In the genomic region with DNA sequence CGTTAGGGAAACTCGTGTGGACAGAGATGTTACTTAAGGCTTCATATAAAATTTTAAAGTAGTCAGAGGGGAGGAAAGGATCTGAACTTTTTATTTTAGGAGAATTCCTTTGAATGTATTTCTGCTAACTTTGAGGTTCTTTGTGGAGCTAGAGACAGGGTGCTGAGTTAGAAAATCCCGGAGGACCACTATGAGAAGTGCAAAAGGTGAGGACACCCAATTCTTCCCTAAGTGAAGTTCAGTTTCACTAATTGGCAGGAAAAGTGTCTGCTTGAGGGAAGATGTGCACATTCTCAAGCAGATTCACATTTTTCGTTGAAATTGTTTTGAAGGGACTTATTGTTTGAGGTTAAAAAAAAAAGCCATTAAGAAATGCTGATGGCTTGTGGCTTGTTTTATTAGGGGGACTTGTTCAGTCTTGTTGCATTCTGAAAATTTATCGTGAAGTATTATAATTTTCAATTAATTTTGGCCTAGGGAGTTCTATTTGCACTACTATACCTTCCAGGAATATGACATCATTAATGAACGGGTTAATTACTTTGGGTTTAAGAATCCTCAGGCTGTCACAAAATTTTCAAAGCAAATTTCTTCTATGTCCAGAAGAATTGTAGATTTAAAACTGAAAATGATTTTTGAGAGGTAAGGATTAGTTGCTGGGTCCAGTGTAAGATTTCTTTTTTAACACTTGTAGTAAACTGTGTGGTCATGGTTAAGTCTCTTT, we compare ENCODE assay signal across 1 cellular context.
TF ChIP-seq lines count a peak whose summit lies in the region.

No MANE protein-coding gene starts in this region.

TF ChIP-seq in HepG2, 621 proteins besides CTCF, POLR2A, EP300 and RAD21 (continued from another document):
- TF ChIP-seq, protein P1, sequence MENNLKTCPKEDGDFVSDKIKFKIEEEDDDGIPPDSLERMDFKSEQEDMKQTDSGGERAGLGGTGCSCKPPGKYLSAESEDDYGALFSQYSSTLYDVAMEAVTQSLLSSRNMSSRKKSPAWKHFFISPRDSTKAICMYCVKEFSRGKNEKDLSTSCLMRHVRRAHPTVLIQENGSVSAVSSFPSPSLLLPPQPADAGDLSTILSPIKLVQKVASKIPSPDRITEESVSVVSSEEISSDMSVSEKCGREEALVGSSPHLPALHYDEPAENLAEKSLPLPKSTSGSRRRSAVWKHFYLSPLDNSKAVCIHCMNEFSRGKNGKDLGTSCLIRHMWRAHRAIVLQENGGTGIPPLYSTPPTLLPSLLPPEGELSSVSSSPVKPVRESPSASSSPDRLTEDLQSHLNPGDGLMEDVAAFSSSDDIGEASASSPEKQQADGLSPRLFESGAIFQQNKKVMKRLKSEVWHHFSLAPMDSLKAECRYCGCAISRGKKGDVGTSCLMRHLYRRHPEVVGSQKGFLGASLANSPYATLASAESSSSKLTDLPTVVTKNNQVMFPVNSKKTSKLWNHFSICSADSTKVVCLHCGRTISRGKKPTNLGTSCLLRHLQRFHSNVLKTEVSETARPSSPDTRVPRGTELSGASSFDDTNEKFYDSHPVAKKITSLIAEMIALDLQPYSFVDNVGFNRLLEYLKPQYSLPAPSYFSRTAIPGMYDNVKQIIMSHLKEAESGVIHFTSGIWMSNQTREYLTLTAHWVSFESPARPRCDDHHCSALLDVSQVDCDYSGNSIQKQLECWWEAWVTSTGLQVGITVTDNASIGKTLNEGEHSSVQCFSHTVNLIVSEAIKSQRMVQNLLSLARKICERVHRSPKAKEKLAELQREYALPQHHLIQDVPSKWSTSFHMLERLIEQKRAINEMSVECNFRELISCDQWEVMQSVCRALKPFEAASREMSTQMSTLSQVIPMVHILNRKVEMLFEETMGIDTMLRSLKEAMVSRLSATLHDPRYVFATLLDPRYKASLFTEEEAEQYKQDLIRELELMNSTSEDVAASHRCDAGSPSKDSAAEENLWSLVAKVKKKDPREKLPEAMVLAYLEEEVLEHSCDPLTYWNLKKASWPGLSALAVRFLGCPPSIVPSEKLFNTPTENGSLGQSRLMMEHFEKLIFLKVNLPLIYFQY (CRISPR knock-in tag; IDR thresholded peaks at IDR 0.05; ENCODE audit: borderline replicate concordance): no peak
- no peak for TF ChIP-seq GTF2F1 (IDR thresholded peaks at IDR 0.05; ENCODE audit: low read length)
- TF ChIP-seq ATF7 (IDR thresholded peaks at IDR 0.05): peak; percentile 40
- TF ChIP-seq ATF7 (CRISPR knock-in tag; IDR thresholded peaks at IDR 0.05): no peak
- TF ChIP-seq GZF1 (CRISPR knock-in tag; IDR thresholded peaks at IDR 0.05): no peak
- TF ChIP-seq, protein P2, sequence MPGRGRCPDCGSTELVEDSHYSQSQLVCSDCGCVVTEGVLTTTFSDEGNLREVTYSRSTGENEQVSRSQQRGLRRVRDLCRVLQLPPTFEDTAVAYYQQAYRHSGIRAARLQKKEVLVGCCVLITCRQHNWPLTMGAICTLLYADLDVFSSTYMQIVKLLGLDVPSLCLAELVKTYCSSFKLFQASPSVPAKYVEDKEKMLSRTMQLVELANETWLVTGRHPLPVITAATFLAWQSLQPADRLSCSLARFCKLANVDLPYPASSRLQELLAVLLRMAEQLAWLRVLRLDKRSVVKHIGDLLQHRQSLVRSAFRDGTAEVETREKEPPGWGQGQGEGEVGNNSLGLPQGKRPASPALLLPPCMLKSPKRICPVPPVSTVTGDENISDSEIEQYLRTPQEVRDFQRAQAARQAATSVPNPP (CRISPR knock-in tag; IDR thresholded peaks at IDR 0.05): no peak
- TF ChIP-seq ZNF329 (CRISPR knock-in tag; IDR thresholded peaks at IDR 0.05; ENCODE audit: low read depth): no peak
- TF ChIP-seq, protein P3, sequence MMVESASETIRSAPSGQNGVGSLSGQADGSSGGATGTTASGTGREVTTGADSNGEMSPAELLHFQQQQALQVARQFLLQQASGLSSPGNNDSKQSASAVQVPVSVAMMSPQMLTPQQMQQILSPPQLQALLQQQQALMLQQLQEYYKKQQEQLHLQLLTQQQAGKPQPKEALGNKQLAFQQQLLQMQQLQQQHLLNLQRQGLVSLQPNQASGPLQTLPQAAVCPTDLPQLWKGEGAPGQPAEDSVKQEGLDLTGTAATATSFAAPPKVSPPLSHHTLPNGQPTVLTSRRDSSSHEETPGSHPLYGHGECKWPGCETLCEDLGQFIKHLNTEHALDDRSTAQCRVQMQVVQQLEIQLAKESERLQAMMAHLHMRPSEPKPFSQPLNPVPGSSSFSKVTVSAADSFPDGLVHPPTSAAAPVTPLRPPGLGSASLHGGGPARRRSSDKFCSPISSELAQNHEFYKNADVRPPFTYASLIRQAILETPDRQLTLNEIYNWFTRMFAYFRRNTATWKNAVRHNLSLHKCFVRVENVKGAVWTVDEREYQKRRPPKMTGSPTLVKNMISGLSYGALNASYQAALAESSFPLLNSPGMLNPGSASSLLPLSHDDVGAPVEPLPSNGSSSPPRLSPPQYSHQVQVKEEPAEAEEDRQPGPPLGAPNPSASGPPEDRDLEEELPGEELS (CRISPR knock-in tag; IDR thresholded peaks at IDR 0.05): 0 out of 2 replicates have a peak, but pooled peaks have one; percentile 3
- TF ChIP-seq TBP (CRISPR knock-in tag; IDR thresholded peaks at IDR 0.05): no peak
- TF ChIP-seq, protein P4, sequence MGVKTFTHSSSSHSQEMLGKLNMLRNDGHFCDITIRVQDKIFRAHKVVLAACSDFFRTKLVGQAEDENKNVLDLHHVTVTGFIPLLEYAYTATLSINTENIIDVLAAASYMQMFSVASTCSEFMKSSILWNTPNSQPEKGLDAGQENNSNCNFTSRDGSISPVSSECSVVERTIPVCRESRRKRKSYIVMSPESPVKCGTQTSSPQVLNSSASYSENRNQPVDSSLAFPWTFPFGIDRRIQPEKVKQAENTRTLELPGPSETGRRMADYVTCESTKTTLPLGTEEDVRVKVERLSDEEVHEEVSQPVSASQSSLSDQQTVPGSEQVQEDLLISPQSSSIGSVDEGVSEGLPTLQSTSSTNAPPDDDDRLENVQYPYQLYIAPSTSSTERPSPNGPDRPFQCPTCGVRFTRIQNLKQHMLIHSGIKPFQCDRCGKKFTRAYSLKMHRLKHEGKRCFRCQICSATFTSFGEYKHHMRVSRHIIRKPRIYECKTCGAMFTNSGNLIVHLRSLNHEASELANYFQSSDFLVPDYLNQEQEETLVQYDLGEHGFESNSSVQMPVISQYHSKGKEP (CRISPR knock-in tag; IDR thresholded peaks at IDR 0.05): no peak
- TF ChIP-seq ZNF572 (CRISPR knock-in tag; IDR thresholded peaks at IDR 0.05): no peak
- no peak for TF ChIP-seq SRY (CRISPR knock-in tag; IDR thresholded peaks at IDR 0.05)
- TF ChIP-seq JARID2 (CRISPR knock-in tag; IDR thresholded peaks at IDR 0.05; ENCODE audit: insufficient replicate concordance): no peak
- no peak for TF ChIP-seq FOXK1 (CRISPR knock-in tag; IDR thresholded peaks at IDR 0.05; ENCODE audit: borderline replicate concordance, low read depth)
- TF ChIP-seq, protein P5, sequence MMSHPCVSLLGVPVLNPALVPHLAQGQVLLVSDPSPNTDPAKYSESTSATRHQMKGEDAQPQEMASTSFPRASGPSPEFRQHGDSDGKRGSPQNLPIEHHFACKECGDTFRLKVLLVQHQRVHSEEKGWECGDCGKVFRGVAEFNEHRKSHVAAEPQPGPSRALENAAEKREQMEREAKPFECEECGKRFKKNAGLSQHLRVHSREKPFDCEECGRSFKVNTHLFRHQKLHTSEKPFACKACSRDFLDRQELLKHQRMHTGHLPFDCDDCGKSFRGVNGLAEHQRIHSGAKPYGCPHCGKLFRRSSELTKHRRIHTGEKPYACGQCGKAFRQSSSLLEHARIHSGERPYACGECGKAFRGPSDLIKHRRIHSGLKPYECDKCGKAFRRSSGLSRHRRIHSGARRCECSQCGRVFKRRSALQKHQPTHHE (CRISPR knock-in tag; IDR thresholded peaks at IDR 0.05; ENCODE audit: borderline replicate concordance): no peak
- no peak for TF ChIP-seq HDAC1 (CRISPR knock-in tag; IDR thresholded peaks at IDR 0.05)
- TF ChIP-seq MYNN (CRISPR knock-in tag; IDR thresholded peaks at IDR 0.05; ENCODE audit: low read depth): no peak
